ENCODE assay signal across 25 cellular contexts in the genomic region with DNA sequence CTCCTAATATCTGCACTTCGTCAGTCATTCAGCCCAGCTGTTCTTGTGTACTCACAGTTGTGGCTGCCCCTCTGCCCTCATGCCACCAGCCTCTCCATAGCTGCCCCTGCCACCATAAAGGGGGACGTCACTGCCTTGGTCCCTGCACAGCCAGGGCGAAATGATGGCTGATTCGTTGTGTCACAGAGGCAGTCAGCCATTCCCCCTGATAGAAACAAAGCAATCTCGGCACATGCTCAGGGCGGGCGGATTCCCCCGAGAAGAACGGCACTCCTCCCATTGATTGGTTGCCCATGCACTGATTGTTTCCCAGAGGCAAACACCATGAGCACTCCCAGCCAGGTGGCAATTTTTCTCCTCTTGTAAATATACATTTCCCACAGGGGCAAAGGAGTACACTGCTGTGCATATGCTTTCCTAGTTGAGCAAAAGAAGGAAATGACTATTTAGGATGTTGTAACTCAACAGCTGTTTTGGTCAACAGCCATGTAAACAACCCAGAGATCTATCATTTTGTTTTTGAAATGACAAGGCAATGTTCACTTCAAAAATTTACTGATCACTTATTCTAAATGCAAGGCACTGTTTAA. TPM values are rescaled to one million over a fixed set of nuclear protein-coding genes. Genes with fewer than 3 reads are reported as not detected.
DNase-seq lines count a peak whose midpoint lies in the region; ATAC-seq and TF ChIP-seq lines count a peak whose summit lies in the region.
"Had no signal": no experiment of that assay in that cellular context is flagged by ENCODE, and none has a peak within 500 bp of the region (broad histone marks: within the 10 kb centered on the region; RNA-seq: fewer than 3 reads in every experiment).

No MANE protein-coding gene starts in this region.

- H3K36me3 ChIP-seq in hepatocyte (replicated peaks; ENCODE audit: insufficient read depth, low read depth): no peaks in the 10 kb centered on the region
- H3K36me3 ChIP-seq in HAP-1 (replicated peaks): no peaks in the 10 kb centered on the region
- H3K36me3 ChIP-seq: brain microvascular endothelial cell, right lobe of liver, stomach, tibial artery had no signal

- ATAC-seq in GM18861 (IDR thresholded peaks at IDR 0.05; ENCODE audit: unreplicated experiment): no peak
- ATAC-seq: activated T-cell treated with anti-CD3 and anti-CD28 coated beads, Interleukin-2, amount 50 U/mL, for 4 hours; left ventricle myocardium superior; right lobe of liver had no signal

- no peaks in the 10 kb centered on the region for H3K27me3 ChIP-seq in hepatocyte
- no peaks in the 10 kb centered on the region for H3K27me3 ChIP-seq in HAP-1 (ENCODE audit: low read depth)
- H3K27me3 ChIP-seq: brain microvascular endothelial cell, right lobe of liver, stomach, tibial artery had no signal

- H3K9me2 ChIP-seq in hepatocyte (replicated peaks; ENCODE audit: insufficient read depth): no peaks in the 10 kb centered on the region

- H3K4me1 ChIP-seq in hepatocyte (ENCODE audit: insufficient read depth): no peaks in the 10 kb centered on the region
- H3K4me1 ChIP-seq in HAP-1: no peaks in the 10 kb centered on the region
- H3K4me1 ChIP-seq: parathyroid adenoma, right lobe of liver, stomach, tibial artery had no signal

- H3K4me3 Mint-ChIP-seq in glutamatergic neuron (ENCODE audit: unreplicated experiment): peak overlapping the region; percentile 74
- H3K4me3 Mint-ChIP-seq: activated T-cell treated with anti-CD3 and anti-CD28 coated beads, Interleukin-2, amount 50 U/mL, for 4 hours; IgD-negative memory B cell; nephron had no signal

- H3K9me3 ChIP-seq in hepatocyte (ENCODE audit: low read depth) (no peaks in the 10 kb centered on the region), HAP-1 (no peaks in the 10 kb centered on the region)
- H3K9me3 ChIP-seq: right lobe of liver, stomach, tibial artery had no signal

- H2AFZ ChIP-seq in hepatocyte: no peak overlapping the region
- H2AFZ ChIP-seq: parathyroid adenoma had no signal

- in situ Hi-C loops in HAP-1 (cut with MboI; ENCODE audit: low sequenced_read_pairs): no loop called here

- peak overlapping the region; percentile 98 for H3K27ac Mint-ChIP-seq in glutamatergic neuron (ENCODE audit: unreplicated experiment)
- H3K27ac Mint-ChIP-seq: CD4-positive, CD25-positive, alpha-beta regulatory T cell; IgD-negative memory B cell; nephron had no signal

- no peak for TF ChIP-seq CTCF in glutamatergic neuron (IDR thresholded peaks at IDR 0.05; ENCODE audit: partially characterized antibody, unreplicated experiment)
- no peak for TF ChIP-seq CTCF in hepatocyte (IDR thresholded peaks at IDR 0.05; ENCODE audit: poor library complexity)

- peaks cover 14% of the 10 kb centered on the region for H3K36me3 Mint-ChIP-seq in glutamatergic neuron (ENCODE audit: unreplicated experiment)
- H3K36me3 Mint-ChIP-seq: CD4-positive, CD25-positive, alpha-beta regulatory T cell had no signal

- DNase-seq in CD1c-positive myeloid dendritic cell (ENCODE audit: extremely low spot score) (peak; percentile 31), NCI-H1092 (lab: John Stamatoyannopoulos, UW) (peak; percentile 61), NCI-H69 (lab: John Stamatoyannopoulos, UW) (peak; percentile 87), glutamatergic neuron (peak; percentile 62), hepatocyte (ENCODE audit: low spot score) (no peak), SHP77 (lab: John Stamatoyannopoulos, UW) (no peak), HAP-1 (ENCODE audit: low spot score in 2 of 2) (no peak)
- DNase-seq: activated CD4-positive, alpha-beta T cell treated with anti-CD3 and anti-CD28 coated beads for 48 hours; activated T-cell treated with anti-CD3 and anti-CD28 coated beads, Interleukin-2, amount 50 U/mL, for 4 hours; brain microvascular endothelial cell; CD4-positive, CD25-positive, alpha-beta regulatory T cell; effector memory CD4-positive, alpha-beta T cell; left ventricle myocardium superior; midbrain; NCI-H187 treated with DMSO at 0.1 percent for 48 hours; NCI-H510A treated with DMSO at 0.1 percent for 48 hours; right lobe of liver; RPMI8226; stomach; tibial artery had no signal

- H3K9me3 Mint-ChIP-seq in glutamatergic neuron (ENCODE audit: unreplicated experiment): peaks cover 6% of the 10 kb centered on the region
- H3K9me3 Mint-ChIP-seq: activated T-cell treated with anti-CD3 and anti-CD28 coated beads, Interleukin-2, amount 50 U/mL, for 4 hours; nephron had no signal

- H3K4me2 ChIP-seq in hepatocyte: no peak overlapping the region

- H3K27ac ChIP-seq in hepatocyte: no peak overlapping the region
- H3K27ac ChIP-seq: brain microvascular endothelial cell, parathyroid adenoma, right lobe of liver, tibial artery had no signal

- H3K4me3 ChIP-seq in hepatocyte (no peak overlapping the region), HAP-1 (no peak overlapping the region)
- H3K4me3 ChIP-seq: right lobe of liver, stomach, tibial artery had no signal

- no peaks in the 10 kb centered on the region for H4K20me1 ChIP-seq in hepatocyte (ENCODE audit: insufficient read depth, poor library complexity, severe bottlenecking)

- H3K79me2 ChIP-seq in hepatocyte: no peaks in the 10 kb centered on the region
- H3K79me2 ChIP-seq: parathyroid adenoma had no signal

- WGBS in hepatocyte (ENCODE audit: low lambda C conversion rate, missing lambda C conversion rate): 82% methylated on average over 9 of the region's 9 CpGs

- H3K27me3 Mint-ChIP-seq in glutamatergic neuron (ENCODE audit: unreplicated experiment): peaks cover 11% of the 10 kb centered on the region

- peaks cover 22% of the 10 kb centered on the region for H3K4me1 Mint-ChIP-seq in glutamatergic neuron (ENCODE audit: low read depth, unreplicated experiment)
- H3K4me1 Mint-ChIP-seq: IgD-negative memory B cell, nephron had no signal

RNA-seq across cellular contexts. Expression of a gene that starts 56.5 kb away (rescaled TPM):
- total RNA-seq in glutamatergic neuron (ENCODE audit: unreplicated experiment) (not detected), hepatocyte (0.76 and 1.6 TPM in 2 replicates)
- 0.21 and 0.53 TPM in 2 replicates for polyA plus RNA-seq in hepatocyte
- total RNA-seq: activated T-cell treated with anti-CD3 and anti-CD28 coated beads, Interleukin-2, amount 50 U/mL, for 4 hours; CD4-positive, CD25-positive, alpha-beta regulatory T cell; right lobe of liver; T-helper 1 cell treated with Interleukin-12 subunit alpha and Interleukin-12 subunit beta and Interleukin-4 antibody, amounts not matched to agents 30 ng/mL and 1 ng/mL, for 36 hours had no signal
- polyA plus RNA-seq: CD4-positive, CD25-positive, alpha-beta regulatory T cell; IgD-negative memory B cell had no signal

Comparison
In these comparisons a context has a peak if more than half of its experiments do, and no peak if none do; other contexts are left out.
1. DNase-seq: peak in CD1c-positive myeloid dendritic cell (single experiment), NCI-H1092 (single experiment), NCI-H69 (single experiment) and glutamatergic neuron (single experiment); none in hepatocyte (single experiment), SHP77 (0 of 2) and HAP-1 (0 of 2).